ENCODE assay signal across 1 cellular context in genomic region chr13:24709186-24709913, GRCh38.
TF ChIP-seq lines count a peak whose summit lies in the region.

No MANE protein-coding gene starts in this region.

TF ChIP-seq in H1, 55 proteins besides CTCF, POLR2A, EP300 and RAD21:
- TF ChIP-seq CBX8 (IDR thresholded peaks at IDR 0.05; ENCODE audit: borderline replicate concordance, low read depth, low read length) (no peak), POLR2AphosphoS5 (IDR thresholded peaks at IDR 0.05; ENCODE audit: low read depth, low read length) (no peak)
